In genomic region chr1:225114354-225114995, GRCh38 we compare ENCODE assay signal across 1 cellular context.
TF ChIP-seq lines count a peak whose summit lies in the region.

No MANE protein-coding gene starts in this region.

TF ChIP-seq in HEK293, 187 proteins besides CTCF, POLR2A, EP300 and RAD21 (continued from another document and continues in another):
- TF ChIP-seq PRDM10 (tag by site-specific recombination; IDR thresholded peaks at IDR 0.05), result peak; percentile 37; the same call in 1 of the 2 replicates
- TF ChIP-seq ZSCAN18 (tag by site-specific recombination; IDR thresholded peaks at IDR 0.05), result peak; percentile 53
- no peak for TF ChIP-seq ZNF76 (tag by site-specific recombination; IDR thresholded peaks at IDR 0.05; ENCODE audit: borderline replicate concordance, low read depth)
- TF ChIP-seq ZNF571 (tag by site-specific recombination; IDR thresholded peaks at IDR 0.05), result no peak
- TF ChIP-seq ZBTB44 (tag by site-specific recombination; IDR thresholded peaks at IDR 0.05), result no peak
- TF ChIP-seq PATZ1 (tag by site-specific recombination; IDR thresholded peaks at IDR 0.05), result peak; percentile 39; the same call in 1 of the 2 replicates
- no peak; the same call in 1 of the 2 replicates for TF ChIP-seq MZF1 (tag by site-specific recombination; IDR thresholded peaks at IDR 0.05; ENCODE audit: borderline replicate concordance)
- no peak for TF ChIP-seq ZNF792 (tag by site-specific recombination; IDR thresholded peaks at IDR 0.05)
- 0 out of 2 replicates have a peak, but pooled peaks have one; percentile 42 for TF ChIP-seq BCL6B (tag by site-specific recombination; IDR thresholded peaks at IDR 0.05)
- no peak for TF ChIP-seq ZNF248 (tag by site-specific recombination; IDR thresholded peaks at IDR 0.05)
- TF ChIP-seq ZNF544 (tag by site-specific recombination; IDR thresholded peaks at IDR 0.05), result no peak
- no peak for TF ChIP-seq HOXA7 (CRISPR knock-in tag; IDR thresholded peaks at IDR 0.05; ENCODE audit: borderline replicate concordance)
- no peak for TF ChIP-seq ZBTB26 (tag by site-specific recombination; optimal IDR thresholded peaks at IDR 0.05)
- TF ChIP-seq ZNF140 (tag by site-specific recombination; IDR thresholded peaks at IDR 0.05), result no peak
- peak; percentile 92 for TF ChIP-seq ZNF558 (tag by site-specific recombination; IDR thresholded peaks at IDR 0.05)
- peak; percentile 93 for TF ChIP-seq ZNF660 (tag by site-specific recombination; IDR thresholded peaks at IDR 0.05)
- TF ChIP-seq ZFP3 (tag by site-specific recombination; IDR thresholded peaks at IDR 0.05; ENCODE audit: low read depth), result no peak
- TF ChIP-seq ZNF707 (tag by site-specific recombination; IDR thresholded peaks at IDR 0.05), result no peak
- TF ChIP-seq ZBTB21 (tag by site-specific recombination; IDR thresholded peaks at IDR 0.05), result peak; percentile 43; the same call in 1 of the 2 replicates
- TF ChIP-seq ZNF654 (tag by site-specific recombination; IDR thresholded peaks at IDR 0.05; ENCODE audit: low read depth), result no peak
- no peak for TF ChIP-seq ZNF530 (tag by site-specific recombination; IDR thresholded peaks at IDR 0.05; ENCODE audit: low read depth)
- no peak for TF ChIP-seq ZEB2 (tag by site-specific recombination; IDR thresholded peaks at IDR 0.05)
- peak; percentile 48 for TF ChIP-seq ZNF335 (tag by site-specific recombination; conservative IDR thresholded peaks at IDR 0.05)
- TF ChIP-seq ZNF518A (tag by site-specific recombination; conservative IDR thresholded peaks at IDR 0.05; ENCODE audit: low read depth), result peak; percentile 90
- peak; percentile 80; the same call in 1 of the 2 replicates for TF ChIP-seq ZNF280C (tag by site-specific recombination; IDR thresholded peaks at IDR 0.05)
- no peak for TF ChIP-seq GLIS1 (tag by site-specific recombination; IDR thresholded peaks at IDR 0.05)
- no peak for TF ChIP-seq ZBTB10 (tag by site-specific recombination; IDR thresholded peaks at IDR 0.05)
- no peak for TF ChIP-seq ZNF629 (tag by site-specific recombination; IDR thresholded peaks at IDR 0.05)
- 0 out of 2 replicates have a peak, but pooled peaks have one; percentile 29 for TF ChIP-seq ZBTB17 (tag by site-specific recombination; IDR thresholded peaks at IDR 0.05)
- no peak for TF ChIP-seq ZNF274 (IDR thresholded peaks at IDR 0.05; ENCODE audit: low read length)
- TF ChIP-seq ZNF274 (tag by site-specific recombination; IDR thresholded peaks at IDR 0.05; ENCODE audit: borderline replicate concordance), result no peak
- TF ChIP-seq GFI1B (tag by site-specific recombination; IDR thresholded peaks at IDR 0.05), result no peak
- no peak for TF ChIP-seq ZNF19 (tag by site-specific recombination; IDR thresholded peaks at IDR 0.05; ENCODE audit: low read depth)
- TF ChIP-seq ZNF600 (tag by site-specific recombination; IDR thresholded peaks at IDR 0.05), result no peak
- peak; percentile 18; the same call in 1 of the 2 replicates for TF ChIP-seq ZBTB20 (tag by site-specific recombination; IDR thresholded peaks at IDR 0.05)
- peak; percentile 88 for TF ChIP-seq ZBTB48 (tag by site-specific recombination; IDR thresholded peaks at IDR 0.05)
- TF ChIP-seq REPIN1 (tag by site-specific recombination; IDR thresholded peaks at IDR 0.05; ENCODE audit: low read depth), result no peak
- TF ChIP-seq SETDB1 (IDR thresholded peaks at IDR 0.05; ENCODE audit: insufficient read length, low read length), result no peak
